ENCODE assay signal across 29 cellular contexts in genomic region chr2:16130541-16130880, GRCh38.
"Had no signal": no experiment of that assay in that cellular context is flagged by ENCODE, and none has a peak within 500 bp of the region (broad histone marks: within the 10 kb centered on the region; RNA-seq: fewer than 3 reads in every experiment).

No MANE protein-coding gene starts in this region.

- FAIRE-seq: TTC549 had no signal

- H3K27me3 Mint-ChIP-seq: activated CD4-positive, alpha-beta memory T cell treated with anti-CD3 and anti-CD28 coated beads for 36 hours; activated CD8-positive, alpha-beta memory T cell treated with anti-CD3 and anti-CD28 coated beads, Interleukin-2, amount 10 ng/mL, durations not matched to agents 7 days and 5 days; activated naive CD4-positive, alpha-beta T cell treated with anti-CD3 and anti-CD28 coated beads, Interleukin-2, amount 50 U/mL, for 24 hours; activated naive CD8-positive, alpha-beta T cell treated with anti-CD3 and anti-CD28 coated beads, Interleukin-2, amount 10 ng/mL, durations not matched to agents 7 days and 5 days; central memory CD8-positive, alpha-beta T cell had no signal

- H3K4me3 Mint-ChIP-seq: activated CD4-positive, alpha-beta memory T cell treated with anti-CD3 and anti-CD28 coated beads for 36 hours; activated CD8-positive, alpha-beta memory T cell treated with anti-CD3 and anti-CD28 coated beads, Interleukin-2, amount 10 ng/mL, durations not matched to agents 7 days and 5 days; activated naive CD4-positive, alpha-beta T cell treated with anti-CD3 and anti-CD28 coated beads, Interleukin-2, amount 50 U/mL, for 24 hours; activated naive CD8-positive, alpha-beta T cell treated with anti-CD3 and anti-CD28 coated beads, Interleukin-2, amount 10 ng/mL, durations not matched to agents 7 days and 5 days; central memory CD8-positive, alpha-beta T cell; T-helper 1 cell treated with Interleukin-12 subunit alpha and Interleukin-12 subunit beta and Interleukin-4 antibody, amounts not matched to agents 30 μg/mL and 1 μg/mL, for 36 hours; T-helper 2 cell treated with Interferon-gamma antibody and Interleukin-4, amounts not matched to agents 5 μg/mL and 100 μg/mL, for 36 hours had no signal

- H3K27me3 ChIP-seq: ascending aorta, cardiac muscle cell, SJCRH30 had no signal

- H3K4me1 ChIP-seq: ascending aorta had no signal

- H3K9ac ChIP-seq: SK-N-SH had no signal

- H3K4me3 ChIP-seq: ascending aorta, cardiac muscle cell, SJCRH30 had no signal

- H3K36me3 Mint-ChIP-seq: activated CD4-positive, alpha-beta memory T cell treated with anti-CD3 and anti-CD28 coated beads for 36 hours; activated CD8-positive, alpha-beta memory T cell treated with anti-CD3 and anti-CD28 coated beads, Interleukin-2, amount 10 ng/mL, durations not matched to agents 7 days and 5 days; activated naive CD4-positive, alpha-beta T cell treated with anti-CD3 and anti-CD28 coated beads, Interleukin-2, amount 50 U/mL, for 24 hours; activated naive CD8-positive, alpha-beta T cell treated with anti-CD3 and anti-CD28 coated beads, Interleukin-2, amount 10 ng/mL, durations not matched to agents 7 days and 5 days had no signal

- H3K4me2 ChIP-seq: SK-N-SH had no signal

- H3K9me3 ChIP-seq: ascending aorta, SK-N-SH had no signal

- H3K9me3 Mint-ChIP-seq: activated CD4-positive, alpha-beta memory T cell treated with anti-CD3 and anti-CD28 coated beads for 36 hours; T-helper 1 cell treated with Interleukin-12 subunit alpha and Interleukin-12 subunit beta and Interleukin-4 antibody, amounts not matched to agents 30 μg/mL and 1 μg/mL, for 36 hours; T-helper 2 cell treated with Interferon-gamma antibody and Interleukin-4, amounts not matched to agents 5 μg/mL and 100 μg/mL, for 36 hours had no signal

- H3K27ac Mint-ChIP-seq: activated CD4-positive, alpha-beta memory T cell treated with anti-CD3 and anti-CD28 coated beads for 36 hours; activated CD8-positive, alpha-beta memory T cell treated with anti-CD3 and anti-CD28 coated beads, Interleukin-2, amount 10 ng/mL, durations not matched to agents 7 days and 5 days; activated naive CD4-positive, alpha-beta T cell treated with anti-CD3 and anti-CD28 coated beads, Interleukin-2, amount 50 U/mL, for 24 hours; activated naive CD8-positive, alpha-beta T cell treated with anti-CD3 and anti-CD28 coated beads, Interleukin-2, amount 10 ng/mL, durations not matched to agents 7 days and 5 days; T-helper 1 cell treated with Interleukin-12 subunit alpha and Interleukin-12 subunit beta and Interleukin-4 antibody, amounts not matched to agents 30 μg/mL and 1 μg/mL, for 36 hours; T-helper 2 cell treated with Interferon-gamma antibody and Interleukin-4, amounts not matched to agents 5 μg/mL and 100 μg/mL, for 36 hours had no signal

- DNase-seq: activated CD4-positive, alpha-beta memory T cell treated with anti-CD3 and anti-CD28 coated beads for 36 hours; activated CD4-positive, alpha-beta T cell treated with anti-CD3 and anti-CD28 coated beads, Interleukin-2, amount 50 U/mL, for 1 hour; activated CD8-positive, alpha-beta memory T cell treated with anti-CD3 and anti-CD28 coated beads, Interleukin-2, amount 10 ng/mL, durations not matched to agents 7 days and 5 days; activated CD8-positive, alpha-beta memory T cell treated with anti-CD3 and anti-CD28 coated beads, Interleukin-2, amount 50 U/mL, for 48 hours; activated effector memory CD4-positive, alpha-beta T cell treated with anti-CD3 and anti-CD28 coated beads, Interleukin-2, amount 50 U/mL, for 16 hours; activated naive CD4-positive, alpha-beta T cell treated with Interleukin-2 at 50 U/mL for 16 hours; activated naive CD8-positive, alpha-beta T cell treated with anti-CD3 and anti-CD28 coated beads, Interleukin-2, amount 10 ng/mL, durations not matched to agents 7 days and 5 days; activated T-cell treated with anti-CD3 and anti-CD28 coated beads, Interleukin-2, amount 50 U/mL, for 48 hours; amygdala; Karpas-422; KBM-7; NCI-H1048; NCI-H1105 treated with DMSO at 0.1 percent for 48 hours; NCI-H1436; NCI-H1694; NCI-H1930; NCI-H2081 treated with DMSO at 0.1 percent for 48 hours; NCI-H345; NCI-H524 treated with DMSO at 0.1 percent for 48 hours; SHP77; SJCRH30; SK-N-SH had no signal

- H3K36me3 ChIP-seq: ascending aorta, cardiac muscle cell, SJCRH30 had no signal

- H3K27ac ChIP-seq: ascending aorta, cardiac muscle cell, SJCRH30 had no signal

- H3K4me1 Mint-ChIP-seq: activated CD8-positive, alpha-beta memory T cell treated with anti-CD3 and anti-CD28 coated beads, Interleukin-2, amount 10 ng/mL, durations not matched to agents 7 days and 5 days; activated naive CD4-positive, alpha-beta T cell treated with anti-CD3 and anti-CD28 coated beads, Interleukin-2, amount 50 U/mL, for 24 hours; activated naive CD8-positive, alpha-beta T cell treated with anti-CD3 and anti-CD28 coated beads, Interleukin-2, amount 10 ng/mL, durations not matched to agents 7 days and 5 days; central memory CD8-positive, alpha-beta T cell had no signal
